Comparison of ENCODE assay signal across 1 cellular context in the genomic region with DNA sequence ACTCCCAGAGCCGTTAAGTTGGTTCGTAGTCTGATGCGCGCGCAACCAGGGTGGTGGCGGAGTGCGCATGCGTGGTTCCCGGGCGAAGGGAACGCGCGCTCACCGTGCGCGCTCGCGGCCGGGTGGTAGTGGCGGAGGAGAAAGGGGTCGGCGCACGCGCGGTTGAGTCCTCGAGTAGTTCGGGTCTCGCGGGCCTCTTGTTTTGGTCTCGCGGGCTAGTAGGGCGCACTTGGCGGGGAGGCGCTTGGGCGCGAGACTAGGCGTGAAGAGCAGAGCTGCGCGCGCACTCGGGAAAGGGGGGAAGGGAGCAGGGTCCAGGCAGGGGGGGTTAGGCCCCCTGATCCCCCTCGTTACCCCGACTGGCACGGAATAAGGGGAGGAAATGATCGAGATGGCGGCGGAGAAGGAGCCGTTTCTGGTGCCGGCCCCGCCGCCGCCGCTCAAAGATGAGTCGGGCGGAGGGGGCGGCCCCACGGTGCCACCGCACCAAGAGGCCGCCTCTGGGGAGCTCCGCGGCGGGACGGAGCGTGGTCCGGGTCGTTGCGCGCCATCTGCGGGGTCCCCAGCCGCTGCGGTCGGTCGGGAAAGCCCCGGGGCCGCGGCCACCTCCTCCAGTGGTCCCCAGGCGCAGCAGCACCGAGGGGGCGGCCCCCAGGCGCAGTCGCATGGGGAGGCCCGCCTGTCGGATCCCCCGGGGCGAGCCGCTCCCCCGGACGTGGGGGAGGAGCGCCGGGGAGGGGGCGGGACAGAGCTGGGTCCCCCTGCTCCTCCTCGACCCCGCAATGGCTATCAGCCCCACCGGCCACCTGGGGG.
TF ChIP-seq lines count a peak whose summit lies in the region.

A gene with protein sequence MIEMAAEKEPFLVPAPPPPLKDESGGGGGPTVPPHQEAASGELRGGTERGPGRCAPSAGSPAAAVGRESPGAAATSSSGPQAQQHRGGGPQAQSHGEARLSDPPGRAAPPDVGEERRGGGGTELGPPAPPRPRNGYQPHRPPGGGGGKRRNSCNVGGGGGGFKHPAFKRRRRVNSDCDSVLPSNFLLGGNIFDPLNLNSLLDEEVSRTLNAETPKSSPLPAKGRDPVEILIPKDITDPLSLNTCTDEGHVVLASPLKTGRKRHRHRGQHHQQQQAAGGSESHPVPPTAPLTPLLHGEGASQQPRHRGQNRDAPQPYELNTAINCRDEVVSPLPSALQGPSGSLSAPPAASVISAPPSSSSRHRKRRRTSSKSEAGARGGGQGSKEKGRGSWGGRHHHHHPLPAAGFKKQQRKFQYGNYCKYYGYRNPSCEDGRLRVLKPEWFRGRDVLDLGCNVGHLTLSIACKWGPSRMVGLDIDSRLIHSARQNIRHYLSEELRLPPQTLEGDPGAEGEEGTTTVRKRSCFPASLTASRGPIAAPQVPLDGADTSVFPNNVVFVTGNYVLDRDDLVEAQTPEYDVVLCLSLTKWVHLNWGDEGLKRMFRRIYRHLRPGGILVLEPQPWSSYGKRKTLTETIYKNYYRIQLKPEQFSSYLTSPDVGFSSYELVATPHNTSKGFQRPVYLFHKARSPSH (plus strand): TSS at position 195 of the 813 bp plus-strand sequence. CDS start 188 bp downstream, at position 383.

TF ChIP-seq in K562, 482 proteins besides CTCF, POLR2A, EP300 and RAD21 (continued from another document and continues in another):
- TF ChIP-seq, protein P1, sequence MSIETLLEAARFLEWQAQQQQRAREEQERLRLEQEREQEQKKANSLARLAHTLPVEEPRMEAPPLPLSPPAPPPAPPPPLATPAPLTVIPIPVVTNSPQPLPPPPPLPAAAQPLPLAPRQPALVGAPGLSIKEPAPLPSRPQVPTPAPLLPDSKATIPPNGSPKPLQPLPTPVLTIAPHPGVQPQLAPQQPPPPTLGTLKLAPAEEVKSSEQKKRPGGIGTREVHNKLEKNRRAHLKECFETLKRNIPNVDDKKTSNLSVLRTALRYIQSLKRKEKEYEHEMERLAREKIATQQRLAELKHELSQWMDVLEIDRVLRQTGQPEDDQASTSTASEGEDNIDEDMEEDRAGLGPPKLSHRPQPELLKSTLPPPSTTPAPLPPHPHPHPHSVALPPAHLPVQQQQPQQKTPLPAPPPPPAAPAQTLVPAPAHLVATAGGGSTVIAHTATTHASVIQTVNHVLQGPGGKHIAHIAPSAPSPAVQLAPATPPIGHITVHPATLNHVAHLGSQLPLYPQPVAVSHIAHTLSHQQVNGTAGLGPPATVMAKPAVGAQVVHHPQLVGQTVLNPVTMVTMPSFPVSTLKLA (conservative IDR thresholded peaks at IDR 0.05), result peak; percentile 23 to 69; a peak in 2 of 4 replicates
- TF ChIP-seq GATAD2B (IDR thresholded peaks at IDR 0.05; ENCODE audit: borderline replicate concordance) (no peak; the same call in 1 of the 2 replicates), CHD1 (IDR thresholded peaks at IDR 0.05; ENCODE audit: low read length) (peak; percentile 98), ZNF431 (CRISPR knock-in tag; IDR thresholded peaks at IDR 0.05) (no peak), SMARCA4 (IDR thresholded peaks at IDR 0.05) (no peak), HCFC1 (IDR thresholded peaks at IDR 0.05; ENCODE audit: low read depth, low read length) (0 out of 2 replicates have a peak, but pooled peaks have one; percentile 4), ZKSCAN3 (CRISPR knock-in tag; IDR thresholded peaks at IDR 0.05) (no peak), NCOA4 (IDR thresholded peaks at IDR 0.05; ENCODE audit: partially characterized antibody) (no peak), HNRNPL (IDR thresholded peaks at IDR 0.05; ENCODE audit: low read depth, low read length) (peak; percentile 27; the same call in 1 of the 2 replicates), NUFIP1 (IDR thresholded peaks at IDR 0.05; ENCODE audit: partially characterized antibody) (no peak), LEF1 (IDR thresholded peaks at IDR 0.05) (no peak), SRSF1 (IDR thresholded peaks at IDR 0.05; ENCODE audit: low read depth, low read length) (no peak), GTF2E2 (tag; IDR thresholded peaks at IDR 0.05) (no peak; the same call in 1 of the 2 replicates), BCL6 (CRISPR knock-in tag; IDR thresholded peaks at IDR 0.05) (no peak), PPARD (CRISPR knock-in tag; IDR thresholded peaks at IDR 0.05) (no peak), KHSRP (IDR thresholded peaks at IDR 0.05) (no peak), GATAD2A (IDR thresholded peaks at IDR 0.05) (peak; percentile 29; the same call in 1 of the 2 replicates), BMI1 (IDR thresholded peaks at IDR 0.05; ENCODE audit: low read length) (no peak), ZNF175 (CRISPR knock-in tag; IDR thresholded peaks at IDR 0.05; ENCODE audit: low read depth) (no peak), MCM2 (IDR thresholded peaks at IDR 0.05; ENCODE audit: low read depth) (no peak)
- TF ChIP-seq, protein P2, sequence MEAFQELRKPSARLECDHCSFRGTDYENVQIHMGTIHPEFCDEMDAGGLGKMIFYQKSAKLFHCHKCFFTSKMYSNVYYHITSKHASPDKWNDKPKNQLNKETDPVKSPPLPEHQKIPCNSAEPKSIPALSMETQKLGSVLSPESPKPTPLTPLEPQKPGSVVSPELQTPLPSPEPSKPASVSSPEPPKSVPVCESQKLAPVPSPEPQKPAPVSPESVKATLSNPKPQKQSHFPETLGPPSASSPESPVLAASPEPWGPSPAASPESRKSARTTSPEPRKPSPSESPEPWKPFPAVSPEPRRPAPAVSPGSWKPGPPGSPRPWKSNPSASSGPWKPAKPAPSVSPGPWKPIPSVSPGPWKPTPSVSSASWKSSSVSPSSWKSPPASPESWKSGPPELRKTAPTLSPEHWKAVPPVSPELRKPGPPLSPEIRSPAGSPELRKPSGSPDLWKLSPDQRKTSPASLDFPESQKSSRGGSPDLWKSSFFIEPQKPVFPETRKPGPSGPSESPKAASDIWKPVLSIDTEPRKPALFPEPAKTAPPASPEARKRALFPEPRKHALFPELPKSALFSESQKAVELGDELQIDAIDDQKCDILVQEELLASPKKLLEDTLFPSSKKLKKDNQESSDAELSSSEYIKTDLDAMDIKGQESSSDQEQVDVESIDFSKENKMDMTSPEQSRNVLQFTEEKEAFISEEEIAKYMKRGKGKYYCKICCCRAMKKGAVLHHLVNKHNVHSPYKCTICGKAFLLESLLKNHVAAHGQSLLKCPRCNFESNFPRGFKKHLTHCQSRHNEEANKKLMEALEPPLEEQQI (IDR thresholded peaks at IDR 0.05), result no peak
- TF ChIP-seq, protein P3, sequence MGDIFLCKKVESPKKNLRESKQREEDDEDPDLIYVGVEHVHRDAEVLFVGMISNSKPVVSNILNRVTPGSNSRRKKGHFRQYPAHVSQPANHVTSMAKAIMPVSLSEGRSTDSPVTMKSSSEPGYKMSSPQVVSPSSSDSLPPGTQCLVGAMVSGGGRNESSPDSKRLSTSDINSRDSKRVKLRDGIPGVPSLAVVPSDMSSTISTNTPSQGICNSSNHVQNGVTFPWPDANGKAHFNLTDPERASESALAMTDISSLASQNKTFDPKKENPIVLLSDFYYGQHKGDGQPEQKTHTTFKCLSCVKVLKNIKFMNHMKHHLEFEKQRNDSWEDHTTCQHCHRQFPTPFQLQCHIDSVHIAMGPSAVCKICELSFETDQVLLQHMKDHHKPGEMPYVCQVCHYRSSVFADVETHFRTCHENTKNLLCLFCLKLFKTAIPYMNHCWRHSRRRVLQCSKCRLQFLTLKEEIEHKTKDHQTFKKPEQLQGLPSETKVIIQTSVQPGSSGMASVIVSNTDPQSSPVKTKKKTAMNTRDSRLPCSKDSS (IDR thresholded peaks at IDR 0.05; ENCODE audit: low read depth, partially characterized antibody), result no peak
- TF ChIP-seq, protein P4, sequence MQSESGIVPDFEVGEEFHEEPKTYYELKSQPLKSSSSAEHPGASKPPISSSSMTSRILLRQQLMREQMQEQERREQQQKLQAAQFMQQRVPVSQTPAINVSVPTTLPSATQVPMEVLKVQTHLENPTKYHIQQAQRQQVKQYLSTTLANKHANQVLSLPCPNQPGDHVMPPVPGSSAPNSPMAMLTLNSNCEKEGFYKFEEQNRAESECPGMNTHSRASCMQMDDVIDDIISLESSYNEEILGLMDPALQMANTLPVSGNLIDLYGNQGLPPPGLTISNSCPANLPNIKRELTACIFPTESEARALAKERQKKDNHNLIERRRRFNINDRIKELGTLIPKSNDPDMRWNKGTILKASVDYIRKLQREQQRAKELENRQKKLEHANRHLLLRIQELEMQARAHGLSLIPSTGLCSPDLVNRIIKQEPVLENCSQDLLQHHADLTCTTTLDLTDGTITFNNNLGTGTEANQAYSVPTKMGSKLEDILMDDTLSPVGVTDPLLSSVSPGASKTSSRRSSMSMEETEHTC (IDR thresholded peaks at IDR 0.05), result no peak
- TF ChIP-seq, protein P5, sequence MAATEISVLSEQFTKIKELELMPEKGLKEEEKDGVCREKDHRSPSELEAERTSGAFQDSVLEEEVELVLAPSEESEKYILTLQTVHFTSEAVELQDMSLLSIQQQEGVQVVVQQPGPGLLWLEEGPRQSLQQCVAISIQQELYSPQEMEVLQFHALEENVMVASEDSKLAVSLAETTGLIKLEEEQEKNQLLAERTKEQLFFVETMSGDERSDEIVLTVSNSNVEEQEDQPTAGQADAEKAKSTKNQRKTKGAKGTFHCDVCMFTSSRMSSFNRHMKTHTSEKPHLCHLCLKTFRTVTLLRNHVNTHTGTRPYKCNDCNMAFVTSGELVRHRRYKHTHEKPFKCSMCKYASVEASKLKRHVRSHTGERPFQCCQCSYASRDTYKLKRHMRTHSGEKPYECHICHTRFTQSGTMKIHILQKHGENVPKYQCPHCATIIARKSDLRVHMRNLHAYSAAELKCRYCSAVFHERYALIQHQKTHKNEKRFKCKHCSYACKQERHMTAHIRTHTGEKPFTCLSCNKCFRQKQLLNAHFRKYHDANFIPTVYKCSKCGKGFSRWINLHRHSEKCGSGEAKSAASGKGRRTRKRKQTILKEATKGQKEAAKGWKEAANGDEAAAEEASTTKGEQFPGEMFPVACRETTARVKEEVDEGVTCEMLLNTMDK (IDR thresholded peaks at IDR 0.05; ENCODE audit: borderline replicate concordance, insufficient read depth, low read depth, low read length, poor library complexity, severe bottlenecking), result no peak
- TF ChIP-seq, protein P6, sequence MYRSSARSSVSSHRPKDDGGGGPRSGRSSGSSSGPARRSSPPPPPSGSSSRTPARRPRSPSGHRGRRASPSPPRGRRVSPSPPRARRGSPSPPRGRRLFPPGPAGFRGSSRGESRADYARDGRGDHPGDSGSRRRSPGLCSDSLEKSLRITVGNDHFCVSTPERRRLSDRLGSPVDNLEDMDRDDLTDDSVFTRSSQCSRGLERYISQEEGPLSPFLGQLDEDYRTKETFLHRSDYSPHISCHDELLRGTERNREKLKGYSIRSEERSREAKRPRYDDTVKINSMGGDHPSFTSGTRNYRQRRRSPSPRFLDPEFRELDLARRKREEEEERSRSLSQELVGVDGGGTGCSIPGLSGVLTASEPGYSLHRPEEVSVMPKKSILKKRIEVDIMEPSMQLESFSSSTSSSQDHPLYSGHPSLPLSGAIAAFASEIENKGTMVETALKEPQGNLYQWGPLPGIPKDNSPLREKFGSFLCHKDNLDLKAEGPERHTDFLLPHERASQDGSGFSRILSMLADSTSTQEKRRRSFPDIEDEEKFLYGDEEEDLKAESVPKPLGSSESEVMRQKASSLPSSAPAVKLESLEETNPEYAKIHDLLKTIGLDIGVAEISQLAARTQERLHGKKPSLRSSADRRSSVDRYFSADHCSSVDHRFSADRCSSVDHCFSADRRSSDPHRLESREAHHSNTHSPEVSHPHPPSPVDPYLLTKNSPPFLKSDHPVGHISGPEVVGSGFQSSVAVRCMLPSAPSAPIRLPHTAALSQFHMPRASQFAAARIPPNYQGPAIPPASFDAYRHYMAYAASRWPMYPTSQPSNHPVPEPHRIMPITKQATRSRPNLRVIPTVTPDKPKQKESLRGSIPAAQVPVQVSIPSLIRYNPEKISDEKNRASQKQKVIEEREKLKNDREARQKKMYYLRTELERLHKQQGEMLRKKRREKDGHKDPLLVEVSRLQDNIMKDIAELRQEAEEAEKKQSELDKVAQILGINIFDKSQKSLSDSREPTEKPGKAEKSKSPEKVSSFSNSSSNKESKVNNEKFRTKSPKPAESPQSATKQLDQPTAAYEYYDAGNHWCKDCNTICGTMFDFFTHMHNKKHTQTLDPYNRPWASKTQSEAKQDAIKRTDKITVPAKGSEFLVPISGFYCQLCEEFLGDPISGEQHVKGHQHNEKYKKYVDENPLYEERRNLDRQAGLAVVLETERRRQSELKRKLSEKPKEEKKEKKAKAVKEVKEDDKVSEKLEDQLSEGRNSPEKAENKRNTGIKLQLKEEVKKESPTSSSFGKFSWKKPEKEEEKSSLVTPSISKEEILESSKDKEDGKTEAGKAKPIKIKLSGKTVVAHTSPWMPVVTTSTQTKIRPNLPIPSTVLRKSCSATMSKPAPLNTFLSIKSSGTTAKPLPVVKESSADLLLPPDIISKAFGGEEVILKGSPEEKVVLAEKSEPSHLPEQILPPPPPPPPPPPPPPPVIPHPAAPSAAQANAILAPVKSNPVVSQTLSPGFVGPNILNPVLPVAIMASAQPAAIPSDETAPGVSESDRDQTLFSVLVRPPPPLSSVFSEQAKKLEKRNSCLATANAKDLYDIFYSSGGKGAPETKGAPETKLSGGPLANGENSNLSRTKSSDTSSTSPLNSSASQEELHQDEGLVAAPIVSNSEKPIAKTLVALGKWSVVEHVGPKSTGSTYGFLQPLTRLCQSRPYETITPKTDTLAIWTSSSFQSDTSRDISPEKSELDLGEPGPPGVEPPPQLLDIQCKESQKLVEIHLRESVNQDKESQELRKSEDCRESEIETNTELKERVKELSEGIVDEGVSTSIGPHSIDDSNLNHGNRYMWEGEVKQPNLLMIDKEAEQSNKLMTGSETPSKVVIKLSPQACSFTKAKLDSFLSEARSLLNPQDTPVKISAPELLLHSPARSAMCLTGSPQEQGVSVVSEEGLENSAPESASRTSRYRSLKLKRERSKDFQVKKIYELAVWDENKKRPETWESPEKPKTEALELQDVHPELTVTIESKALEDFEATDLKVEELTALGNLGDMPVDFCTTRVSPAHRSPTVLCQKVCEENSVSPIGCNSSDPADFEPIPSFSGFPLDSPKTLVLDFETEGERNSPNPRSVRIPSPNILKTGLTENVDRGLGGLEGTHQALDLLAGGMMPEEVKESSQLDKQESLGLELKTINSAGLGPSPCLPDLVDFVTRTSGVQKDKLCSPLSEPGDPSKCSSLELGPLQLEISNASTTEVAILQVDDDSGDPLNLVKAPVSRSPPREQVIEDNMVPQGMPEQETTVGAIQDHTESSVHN (IDR thresholded peaks at IDR 0.05; ENCODE audit: borderline replicate concordance in 1 of 2, low read depth in 1 of 2), result no peak
- TF ChIP-seq, protein P7, sequence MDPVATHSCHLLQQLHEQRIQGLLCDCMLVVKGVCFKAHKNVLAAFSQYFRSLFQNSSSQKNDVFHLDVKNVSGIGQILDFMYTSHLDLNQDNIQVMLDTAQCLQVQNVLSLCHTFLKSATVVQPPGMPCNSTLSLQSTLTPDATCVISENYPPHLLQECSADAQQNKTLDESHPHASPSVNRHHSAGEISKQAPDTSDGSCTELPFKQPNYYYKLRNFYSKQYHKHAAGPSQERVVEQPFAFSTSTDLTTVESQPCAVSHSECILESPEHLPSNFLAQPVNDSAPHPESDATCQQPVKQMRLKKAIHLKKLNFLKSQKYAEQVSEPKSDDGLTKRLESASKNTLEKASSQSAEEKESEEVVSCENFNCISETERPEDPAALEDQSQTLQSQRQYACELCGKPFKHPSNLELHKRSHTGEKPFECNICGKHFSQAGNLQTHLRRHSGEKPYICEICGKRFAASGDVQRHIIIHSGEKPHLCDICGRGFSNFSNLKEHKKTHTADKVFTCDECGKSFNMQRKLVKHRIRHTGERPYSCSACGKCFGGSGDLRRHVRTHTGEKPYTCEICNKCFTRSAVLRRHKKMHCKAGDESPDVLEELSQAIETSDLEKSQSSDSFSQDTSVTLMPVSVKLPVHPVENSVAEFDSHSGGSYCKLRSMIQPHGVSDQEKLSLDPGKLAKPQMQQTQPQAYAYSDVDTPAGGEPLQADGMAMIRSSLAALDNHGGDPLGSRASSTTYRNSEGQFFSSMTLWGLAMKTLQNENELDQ (CRISPR knock-in tag; IDR thresholded peaks at IDR 0.05; ENCODE audit: borderline replicate concordance), result no peak
